Comparison of ENCODE assay signal across 2 cellular contexts in the genomic region with DNA sequence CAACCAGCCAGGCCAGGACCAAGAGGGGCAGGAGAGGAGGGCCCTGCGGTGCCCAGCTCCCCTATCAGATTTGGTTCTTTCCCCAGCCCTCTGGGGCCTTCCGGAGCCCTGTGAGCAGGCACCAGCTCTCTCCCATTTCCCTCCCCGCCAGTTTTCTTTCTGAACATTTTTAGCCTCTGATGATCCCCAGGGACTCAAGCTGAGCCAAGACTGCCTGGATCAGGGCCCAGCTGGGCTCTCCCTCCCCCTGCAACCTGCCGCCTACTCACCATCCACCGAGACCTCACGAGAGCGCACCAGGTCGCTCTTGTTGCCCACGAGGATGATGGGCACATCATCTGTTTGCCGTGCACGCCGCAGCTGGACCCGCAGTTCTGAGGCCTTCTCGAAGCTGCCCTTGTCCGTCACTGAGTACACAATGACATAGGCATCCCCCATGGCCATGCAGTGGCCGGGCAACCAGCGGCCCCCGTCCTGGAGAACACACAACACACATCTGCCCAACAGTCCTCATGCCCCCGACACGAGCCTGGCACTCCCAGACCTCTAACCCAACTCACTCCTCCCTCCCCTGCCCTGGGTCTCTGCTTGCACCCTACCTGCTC.
TF ChIP-seq lines count a peak whose summit lies in the region.

No MANE protein-coding gene starts in this region.

TF ChIP-seq in SK-N-SH, 30 proteins besides CTCF, POLR2A, EP300 and RAD21 (continued from another document):
- no peak for TF ChIP-seq USF1 (IDR thresholded peaks at IDR 0.05; ENCODE audit: borderline replicate concordance, low read depth)
- no peak for TF ChIP-seq RFX5 (IDR thresholded peaks at IDR 0.05; ENCODE audit: low read length)

TF ChIP-seq in SK-N-SH treated with all-trans-retinoic acid at 6 μM for 48 hours, 23 proteins besides CTCF, POLR2A, EP300 and RAD21 (continued from another document):
- TF ChIP-seq TSHZ2 (CRISPR knock-in tag; IDR thresholded peaks at IDR 0.05) = no peak
